ENCODE assay signal across 1 cellular context in genomic region chr14:34691173-34691572, GRCh38.
TF ChIP-seq lines count a peak whose summit lies in the region.

No MANE protein-coding gene starts in this region.

TF ChIP-seq in HepG2, 621 proteins besides CTCF, POLR2A, EP300 and RAD21 (continued from another document):
- TF ChIP-seq CEBPZ (IDR thresholded peaks at IDR 0.05; ENCODE audit: low read length), result no peak
